1 cellular context compared by ENCODE assay signal in the genomic region with DNA sequence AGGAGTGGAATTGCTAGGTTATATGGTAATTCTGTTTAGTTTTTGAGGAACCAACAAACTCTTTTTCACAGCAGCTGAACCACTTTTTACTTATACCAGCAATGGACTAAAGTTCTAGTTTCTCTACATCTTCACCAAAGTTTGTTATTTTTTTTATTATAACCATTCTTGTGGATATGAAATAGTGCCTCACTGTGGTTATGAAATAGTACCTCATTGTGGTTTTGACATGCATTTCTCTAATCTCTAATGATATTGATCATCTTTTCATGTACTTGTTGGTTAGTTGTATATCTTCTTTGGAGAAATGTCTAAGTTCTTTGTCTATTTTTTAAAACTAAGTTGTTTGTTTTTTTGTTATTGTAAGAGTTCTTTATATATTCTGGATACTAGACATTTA.
TF ChIP-seq lines count a peak whose summit lies in the region.

No MANE protein-coding gene starts in this region.

TF ChIP-seq in K562, 482 proteins besides CTCF, POLR2A, EP300 and RAD21:
- TF ChIP-seq EP400 (IDR thresholded peaks at IDR 0.05): no peak
- TF ChIP-seq, protein P1, sequence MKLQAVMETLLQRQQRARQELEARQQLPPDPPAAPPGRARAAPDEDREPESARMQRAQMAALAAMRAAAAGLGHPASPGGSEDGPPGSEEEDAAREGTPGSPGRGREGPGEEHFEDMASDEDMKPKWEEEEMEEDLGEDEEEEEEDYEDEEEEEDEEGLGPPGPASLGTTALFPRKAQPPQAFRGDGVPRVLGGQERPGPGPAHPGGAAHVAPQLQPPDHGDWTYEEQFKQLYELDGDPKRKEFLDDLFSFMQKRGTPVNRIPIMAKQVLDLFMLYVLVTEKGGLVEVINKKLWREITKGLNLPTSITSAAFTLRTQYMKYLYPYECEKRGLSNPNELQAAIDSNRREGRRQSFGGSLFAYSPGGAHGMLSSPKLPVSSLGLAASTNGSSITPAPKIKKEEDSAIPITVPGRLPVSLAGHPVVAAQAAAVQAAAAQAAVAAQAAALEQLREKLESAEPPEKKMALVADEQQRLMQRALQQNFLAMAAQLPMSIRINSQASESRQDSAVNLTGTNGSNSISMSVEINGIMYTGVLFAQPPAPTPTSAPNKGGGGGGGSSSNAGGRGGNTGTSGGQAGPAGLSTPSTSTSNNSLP (IDR thresholded peaks at IDR 0.05; ENCODE audit: borderline replicate concordance, low read depth, low read length): 0 out of 2 replicates have a peak, but pooled peaks have one; percentile 20
